Comparison of ENCODE assay signal across 28 cellular contexts in genomic region chr3:193865879-193866480, GRCh38.
DNase-seq lines count a peak whose midpoint lies in the region; ATAC-seq and TF ChIP-seq lines count a peak whose summit lies in the region.
"Had no signal": no experiment of that assay in that cellular context is flagged by ENCODE, and none has a peak within 500 bp of the region (broad histone marks: within the 10 kb centered on the region; RNA-seq: fewer than 3 reads in every experiment).

No MANE protein-coding gene starts in this region.

- no peaks in the 10 kb centered on the region for H3K27me3 Mint-ChIP-seq in Caco-2 (ENCODE audit: insufficient read depth, unreplicated experiment)
- peaks cover 0 to 11% (median 7%) of the 10 kb centered on the region in 3 donors for H3K27me3 Mint-ChIP-seq in naive B cell

- H3K36me3 Mint-ChIP-seq in Caco-2 (ENCODE audit: insufficient read depth, unreplicated experiment) = peaks cover 6% of the 10 kb centered on the region
- peaks cover 0 to 10% of the 10 kb centered on the region in 2 donors for H3K36me3 Mint-ChIP-seq in naive B cell
- H3K36me3 Mint-ChIP-seq: brain had no signal

- no peak for DNase-seq in Caco-2
- DNase-seq in SJCRH30 = no peak
- no peak for DNase-seq in naive B cell
- no peak for DNase-seq in NCI-H524 (lab: John Stamatoyannopoulos, UW)
- DNase-seq in stimulated activated naive CD4-positive, alpha-beta T cell (lab: John Stamatoyannopoulos, UW) = no peak
- DNase-seq in effector CD8-positive, alpha-beta T cell (lab: John Stamatoyannopoulos, UW) = no peak
- DNase-seq: ACHN; activated CD4-positive, CD25-positive, alpha-beta regulatory T cell treated with anti-CD3 and anti-CD28 coated beads, Interleukin-2, amount 50 U/mL, for 72 hours; activated CD8-positive, alpha-beta T cell treated with anti-CD3 and anti-CD28 coated beads, Interleukin-2, amount 10 ng/mL, durations not matched to agents 7 days and 5 days; activated gamma-delta T cell; activated naive CD8-positive, alpha-beta T cell treated with anti-CD3 and anti-CD28 coated beads, Interleukin-2, amount 50 U/mL, for 24 hours; activated T-cell treated with anti-CD3 and anti-CD28 coated beads, Interleukin-2, amount 50 U/mL, for 1 hour; C1 segment of cervical spinal cord; effector memory CD4-positive, alpha-beta T cell; esophagus squamous epithelium; hypothalamus; mesendoderm; NCI-H1105 treated with DMSO at 0.1 percent for 48 hours; NCI-H2029; SHP77; stimulated activated CD4-positive, alpha-beta T cell treated with anti-CD3 and anti-CD28 coated beads, Interleukin-2, amount 100 ng/mL, for 24 hours; SW 1271 had no signal

- no peaks in the 10 kb centered on the region for H3K36me3 ChIP-seq in Caco-2 (ENCODE audit: control insufficient read depth, insufficient read depth, low read length)
- no peaks in the 10 kb centered on the region for H3K36me3 ChIP-seq in SJCRH30
- H3K36me3 ChIP-seq: esophagus squamous epithelium, suprapubic skin had no signal

- POLR2A ChIA-PET in Caco-2 (lab: Charles Lee) = no interaction called here

- no TSS peak for BruUV-seq in Caco-2 (replicated peaks; lab: Mats Ljungman, UMichigan)

- TF ChIP-seq CTCF in Caco-2 (IDR thresholded peaks at IDR 0.05; ENCODE audit: insufficient read depth in 1 of 2, low read depth in 1 of 2, low read length in 1 of 2, severe bottlenecking in 1 of 2, unreplicated experiment in 1 of 2) = no peak

- H3K4me3 Mint-ChIP-seq in Caco-2 (ENCODE audit: unreplicated experiment) (no peak overlapping the region), naive B cell (peak overlapping the region in 7 of 8 donors; percentile 9 to 89 (median 59))
- H3K4me3 Mint-ChIP-seq: activated CD8-positive, alpha-beta T cell treated with anti-CD3 and anti-CD28 coated beads, Interleukin-2, amount 10 ng/mL, durations not matched to agents 7 days and 5 days; activated naive CD8-positive, alpha-beta T cell treated with anti-CD3 and anti-CD28 coated beads, Interleukin-2, amount 50 U/mL, for 24 hours; brain had no signal

- no peaks in the 10 kb centered on the region for H3K9me3 ChIP-seq in Caco-2
- no peaks in the 10 kb centered on the region for H3K9me3 ChIP-seq in SJCRH30 (replicated peaks)
- H3K9me3 ChIP-seq: esophagus squamous epithelium, suprapubic skin had no signal

- H3K27me3 ChIP-seq in Caco-2 (replicated peaks; ENCODE audit: control insufficient read depth, insufficient read depth, low read length) (no peaks in the 10 kb centered on the region), SJCRH30 (no peaks in the 10 kb centered on the region)

- intact Hi-C loops in Caco-2 (cut with micrococcal nuclease; ENCODE audit: unreplicated experiment) = no loop called here

- ATAC-seq in HG03432 (IDR thresholded peaks at IDR 0.05; ENCODE audit: unreplicated experiment) = peak; percentile 2
- no peak for ATAC-seq in naive B cell (ENCODE audit: low read depth in 2 of 2)
- no peak for ATAC-seq in GM21528 (IDR thresholded peaks at IDR 0.05; ENCODE audit: low FRiP score, unreplicated experiment)
- ATAC-seq: activated CD8-positive, alpha-beta T cell treated with anti-CD3 and anti-CD28 coated beads, Interleukin-2, amount 10 ng/mL, durations not matched to agents 7 days and 5 days; activated naive CD8-positive, alpha-beta T cell treated with anti-CD3 and anti-CD28 coated beads, Interleukin-2, amount 50 U/mL, for 24 hours; left lobe of liver had no signal

- H3K9me3 Mint-ChIP-seq in Caco-2 (ENCODE audit: unreplicated experiment) (peaks cover 18% of the 10 kb centered on the region), naive B cell (peaks cover 0 to 4% (median 0%) of the 10 kb centered on the region in 7 donors)
- H3K9me3 Mint-ChIP-seq: activated naive CD8-positive, alpha-beta T cell treated with anti-CD3 and anti-CD28 coated beads, Interleukin-2, amount 50 U/mL, for 24 hours had no signal

- H3K27ac ChIP-seq in SJCRH30 = peak overlapping the region; percentile 22; the same call in 1 of the 2 replicates
- H3K27ac ChIP-seq: esophagus squamous epithelium, suprapubic skin had no signal

- H3K4me1 Mint-ChIP-seq in Caco-2 (ENCODE audit: low read depth, unreplicated experiment) (peaks cover 63% of the 10 kb centered on the region), naive B cell (peaks cover 57 to 67% (median 61%) of the 10 kb centered on the region in 3 donors)

- H3K4me3 ChIP-seq in Caco-2 (ENCODE audit: low read depth, low read length) = no peak overlapping the region
- H3K4me3 ChIP-seq in SJCRH30 = no peak overlapping the region
- H3K4me3 ChIP-seq: esophagus squamous epithelium, smooth muscle cell, suprapubic skin had no signal

- CTCF ChIA-PET in Caco-2 (lab: Charles Lee) = no interaction called here

- peak overlapping the region; percentile 20 for H3K27ac Mint-ChIP-seq in Caco-2 (ENCODE audit: unreplicated experiment)
- peak overlapping the region in 3 of 6 donors; percentile 48 to 87 (median 52) for H3K27ac Mint-ChIP-seq in naive B cell
- H3K27ac Mint-ChIP-seq: activated CD8-positive, alpha-beta T cell treated with anti-CD3 and anti-CD28 coated beads, Interleukin-2, amount 10 ng/mL, durations not matched to agents 7 days and 5 days; activated naive CD8-positive, alpha-beta T cell treated with anti-CD3 and anti-CD28 coated beads, Interleukin-2, amount 50 U/mL, for 24 hours; brain had no signal

- peaks cover 44% of the 10 kb centered on the region for H3K4me1 ChIP-seq in Caco-2
- H3K4me1 ChIP-seq in SJCRH30 = peaks cover 32% of the 10 kb centered on the region
